11 cellular contexts compared by ENCODE assay signal in the genomic region with DNA sequence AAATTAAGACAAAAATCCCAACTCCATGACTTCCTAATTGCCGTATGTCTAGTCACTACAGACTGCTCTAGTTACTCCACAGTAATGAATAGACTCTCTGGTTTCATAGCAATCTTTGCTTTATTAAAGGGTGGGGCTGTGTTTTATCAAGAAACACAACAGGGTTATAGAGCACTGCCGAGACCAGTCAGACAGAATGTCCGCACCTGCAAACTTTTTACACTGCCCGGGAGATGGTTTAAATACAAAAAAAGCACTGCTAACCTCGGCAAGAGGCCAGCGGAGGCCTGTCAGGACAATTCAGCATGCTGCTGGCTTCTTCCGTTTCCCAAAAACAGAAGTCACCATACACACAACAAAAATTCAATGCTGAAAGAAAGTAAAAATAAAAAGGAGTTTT.
A peak's percentile ranks its signal among the peaks of the same experiment; 100 is the strongest.
DNase-seq lines count a peak whose midpoint lies in the region; ATAC-seq and TF ChIP-seq lines count a peak whose summit lies in the region.
"Had no signal": no experiment of that assay in that cellular context is flagged by ENCODE, and none has a peak within 500 bp of the region (broad histone marks: within the 10 kb centered on the region; RNA-seq: fewer than 3 reads in every experiment).

No MANE protein-coding gene starts in this region.

- peak overlapping the region; percentile 83 for H3K27ac ChIP-seq in neutrophil

- no peak for ATAC-seq in stimulated activated naive CD8-positive, alpha-beta T cell treated with anti-CD3 and anti-CD28 coated beads, Interleukin-15, Interleukin-2, amounts not matched to agents 100 U/mL and 50 U/mL, for 24 hours
- ATAC-seq in GM19452 (IDR thresholded peaks at IDR 0.05; ENCODE audit: unreplicated experiment): no peak
- ATAC-seq in HG03045 (IDR thresholded peaks at IDR 0.05; ENCODE audit: unreplicated experiment): no peak

- H3K4me3 ChIP-seq in fibroblast of mammary gland (ENCODE audit: control insufficient read depth, low read depth, low read length): no peak overlapping the region
- H3K4me3 ChIP-seq in neutrophil (ENCODE audit: low read depth in 1 of 2, low read length in 1 of 2): peak overlapping the region in 1 of 2 experiments; percentile 26
- H3K4me3 ChIP-seq: thoracic aorta had no signal

- TF ChIP-seq CTCF in fibroblast of mammary gland (conservative IDR thresholded peaks at IDR 0.05; ENCODE audit: control insufficient read depth, insufficient read depth, low read depth, low read length) (no peak), neutrophil (IDR thresholded peaks at IDR 0.05) (no peak)

- H3K36me3 ChIP-seq in neutrophil: peaks cover 62% of the 10 kb centered on the region

- peak overlapping the region; percentile 26 for H3K27ac Mint-ChIP-seq in stimulated activated naive CD8-positive, alpha-beta T cell treated with anti-CD3 and anti-CD28 coated beads, Interleukin-15, Interleukin-2, amounts not matched to agents 100 ng/mL and 50 ng/mL, for 24 hours

- peaks cover 66% of the 10 kb centered on the region for H3K4me1 Mint-ChIP-seq in stimulated activated naive CD8-positive, alpha-beta T cell treated with anti-CD3 and anti-CD28 coated beads, Interleukin-15, Interleukin-2, amounts not matched to agents 100 ng/mL and 50 ng/mL, for 24 hours (ENCODE audit: low read depth)

- H3K36me3 Mint-ChIP-seq in stimulated activated naive CD8-positive, alpha-beta T cell treated with anti-CD3 and anti-CD28 coated beads, Interleukin-15, Interleukin-2, amounts not matched to agents 100 ng/mL and 50 ng/mL, for 24 hours (ENCODE audit: low read depth): peaks cover 61% of the 10 kb centered on the region

- H3K27me3 ChIP-seq in neutrophil: no peaks in the 10 kb centered on the region

- H3K4me1 ChIP-seq in neutrophil (ENCODE audit: control insufficient read depth in 1 of 2, insufficient read depth in 1 of 2, low read depth in 1 of 2, low read length in 1 of 2): peaks cover 63 to 66% of the 10 kb centered on the region in 2 experiments

- no peaks in the 10 kb centered on the region for H3K9me3 ChIP-seq in neutrophil
- H3K9me3 ChIP-seq: thoracic aorta had no signal

- H3K4me3 Mint-ChIP-seq in stimulated activated naive CD8-positive, alpha-beta T cell treated with anti-CD3 and anti-CD28 coated beads, Interleukin-15, Interleukin-2, amounts not matched to agents 100 ng/mL and 50 ng/mL, for 24 hours: no peak overlapping the region

- no peaks in the 10 kb centered on the region for H3K9me3 Mint-ChIP-seq in stimulated activated naive CD8-positive, alpha-beta T cell treated with anti-CD3 and anti-CD28 coated beads, Interleukin-15, Interleukin-2, amounts not matched to agents 100 ng/mL and 50 ng/mL, for 24 hours

- H3K27me3 Mint-ChIP-seq in stimulated activated naive CD8-positive, alpha-beta T cell treated with anti-CD3 and anti-CD28 coated beads, Interleukin-15, Interleukin-2, amounts not matched to agents 100 ng/mL and 50 ng/mL, for 24 hours: no peaks in the 10 kb centered on the region

- no peak for DNase-seq in stimulated activated naive CD8-positive, alpha-beta T cell treated with anti-CD3 and anti-CD28 coated beads, Interleukin-15, Interleukin-2, amounts not matched to agents 100 U/mL and 50 U/mL, for 24 hours
- peak; percentile 22 for DNase-seq in fibroblast of mammary gland (ENCODE audit: low read depth)
- DNase-seq in NCI-H526 (lab: John Stamatoyannopoulos, UW): no peak
- no peak for DNase-seq in DMS53 (lab: John Stamatoyannopoulos, UW)
- DNase-seq: amniotic stem cell, NCI-H2081 had no signal
